In the genomic region with DNA sequence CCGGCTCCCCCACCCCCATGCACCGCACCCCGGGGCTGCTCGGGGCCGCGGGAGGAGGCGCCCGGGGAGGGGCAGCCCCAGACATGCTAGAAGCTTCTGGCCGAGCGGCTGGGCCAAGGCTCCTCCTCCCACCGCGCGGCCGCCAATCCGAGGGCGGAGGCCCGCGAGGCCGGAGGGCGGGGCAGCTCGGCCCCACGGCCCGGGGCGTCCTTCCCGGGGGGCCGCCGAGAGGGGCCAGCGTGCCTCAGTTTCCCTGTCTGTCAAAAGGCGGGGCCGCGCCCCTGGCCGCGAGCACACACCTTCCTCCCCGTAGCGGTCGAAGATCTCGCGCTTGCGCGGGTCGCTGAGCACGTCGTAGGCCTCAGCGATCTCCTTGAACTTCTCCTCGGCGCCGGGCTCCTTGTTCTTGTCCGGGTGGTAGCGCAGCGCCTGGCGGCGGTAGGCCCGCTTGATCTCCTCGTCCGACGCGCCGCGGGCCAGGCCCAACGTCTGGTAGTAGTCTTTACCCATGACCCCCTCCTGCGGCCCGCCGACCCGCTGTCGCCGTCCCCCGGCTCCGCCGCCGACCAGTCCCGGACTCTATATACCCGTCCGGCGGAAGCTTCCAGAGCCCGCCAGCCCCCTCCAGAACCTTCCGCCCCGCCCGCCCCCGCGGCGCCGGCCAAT, we compare ENCODE assay signal across 2 cellular contexts.
A peak's percentile ranks its signal among the peaks of the same experiment; 100 is the strongest.
TF ChIP-seq lines count a peak whose summit lies in the region.

A gene (minus strand): TSS at position 558 of the 666 bp plus-strand sequence. CDS start 48 bp downstream, at position 510.

TF ChIP-seq in WTC11, 78 proteins besides CTCF, POLR2A, EP300 and RAD21 (continued from another document and continues in another):
- TF ChIP-seq, protein P1, sequence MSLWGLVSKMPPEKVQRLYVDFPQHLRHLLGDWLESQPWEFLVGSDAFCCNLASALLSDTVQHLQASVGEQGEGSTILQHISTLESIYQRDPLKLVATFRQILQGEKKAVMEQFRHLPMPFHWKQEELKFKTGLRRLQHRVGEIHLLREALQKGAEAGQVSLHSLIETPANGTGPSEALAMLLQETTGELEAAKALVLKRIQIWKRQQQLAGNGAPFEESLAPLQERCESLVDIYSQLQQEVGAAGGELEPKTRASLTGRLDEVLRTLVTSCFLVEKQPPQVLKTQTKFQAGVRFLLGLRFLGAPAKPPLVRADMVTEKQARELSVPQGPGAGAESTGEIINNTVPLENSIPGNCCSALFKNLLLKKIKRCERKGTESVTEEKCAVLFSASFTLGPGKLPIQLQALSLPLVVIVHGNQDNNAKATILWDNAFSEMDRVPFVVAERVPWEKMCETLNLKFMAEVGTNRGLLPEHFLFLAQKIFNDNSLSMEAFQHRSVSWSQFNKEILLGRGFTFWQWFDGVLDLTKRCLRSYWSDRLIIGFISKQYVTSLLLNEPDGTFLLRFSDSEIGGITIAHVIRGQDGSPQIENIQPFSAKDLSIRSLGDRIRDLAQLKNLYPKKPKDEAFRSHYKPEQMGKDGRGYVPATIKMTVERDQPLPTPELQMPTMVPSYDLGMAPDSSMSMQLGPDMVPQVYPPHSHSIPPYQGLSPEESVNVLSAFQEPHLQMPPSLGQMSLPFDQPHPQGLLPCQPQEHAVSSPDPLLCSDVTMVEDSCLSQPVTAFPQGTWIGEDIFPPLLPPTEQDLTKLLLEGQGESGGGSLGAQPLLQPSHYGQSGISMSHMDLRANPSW (CRISPR knock-in tag; conservative IDR thresholded peaks at IDR 0.05; ENCODE audit: low read depth): no peak
- no peak for TF ChIP-seq ELF4 (CRISPR knock-in tag; IDR thresholded peaks at IDR 0.05; ENCODE audit: low read depth)
- TF ChIP-seq TP53 (CRISPR knock-in tag; IDR thresholded peaks at IDR 0.05): no peak
- peak; percentile 95 for TF ChIP-seq ZNF423 (CRISPR knock-in tag; IDR thresholded peaks at IDR 0.05)
- TF ChIP-seq, protein P2, sequence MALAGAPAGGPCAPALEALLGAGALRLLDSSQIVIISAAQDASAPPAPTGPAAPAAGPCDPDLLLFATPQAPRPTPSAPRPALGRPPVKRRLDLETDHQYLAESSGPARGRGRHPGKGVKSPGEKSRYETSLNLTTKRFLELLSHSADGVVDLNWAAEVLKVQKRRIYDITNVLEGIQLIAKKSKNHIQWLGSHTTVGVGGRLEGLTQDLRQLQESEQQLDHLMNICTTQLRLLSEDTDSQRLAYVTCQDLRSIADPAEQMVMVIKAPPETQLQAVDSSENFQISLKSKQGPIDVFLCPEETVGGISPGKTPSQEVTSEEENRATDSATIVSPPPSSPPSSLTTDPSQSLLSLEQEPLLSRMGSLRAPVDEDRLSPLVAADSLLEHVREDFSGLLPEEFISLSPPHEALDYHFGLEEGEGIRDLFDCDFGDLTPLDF (CRISPR knock-in tag; IDR thresholded peaks at IDR 0.05): no peak
- no peak for TF ChIP-seq CBFB (CRISPR knock-in tag; IDR thresholded peaks at IDR 0.05; ENCODE audit: low read depth)
- 0 out of 2 replicates have a peak, but pooled peaks have one; percentile 33 for TF ChIP-seq TCF7 (CRISPR knock-in tag; IDR thresholded peaks at IDR 0.05; ENCODE audit: low read depth)
- TF ChIP-seq, protein P3, sequence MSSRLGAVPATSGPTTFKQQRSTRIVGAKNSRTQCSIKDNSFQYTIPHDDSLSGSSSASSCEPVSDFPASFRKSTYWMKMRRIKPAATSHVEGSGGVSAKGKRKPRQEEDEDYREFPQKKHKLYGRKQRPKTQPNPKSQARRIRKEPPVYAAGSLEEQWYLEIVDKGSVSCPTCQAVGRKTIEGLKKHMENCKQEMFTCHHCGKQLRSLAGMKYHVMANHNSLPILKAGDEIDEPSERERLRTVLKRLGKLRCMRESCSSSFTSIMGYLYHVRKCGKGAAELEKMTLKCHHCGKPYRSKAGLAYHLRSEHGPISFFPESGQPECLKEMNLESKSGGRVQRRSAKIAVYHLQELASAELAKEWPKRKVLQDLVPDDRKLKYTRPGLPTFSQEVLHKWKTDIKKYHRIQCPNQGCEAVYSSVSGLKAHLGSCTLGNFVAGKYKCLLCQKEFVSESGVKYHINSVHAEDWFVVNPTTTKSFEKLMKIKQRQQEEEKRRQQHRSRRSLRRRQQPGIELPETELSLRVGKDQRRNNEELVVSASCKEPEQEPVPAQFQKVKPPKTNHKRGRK (CRISPR knock-in tag; IDR thresholded peaks at IDR 0.05; ENCODE audit: borderline replicate concordance): no peak
- TF ChIP-seq, protein P4, sequence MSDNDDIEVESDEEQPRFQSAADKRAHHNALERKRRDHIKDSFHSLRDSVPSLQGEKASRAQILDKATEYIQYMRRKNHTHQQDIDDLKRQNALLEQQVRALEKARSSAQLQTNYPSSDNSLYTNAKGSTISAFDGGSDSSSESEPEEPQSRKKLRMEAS (CRISPR knock-in tag; IDR thresholded peaks at IDR 0.05): peak; percentile 23; the same call in 1 of the 2 replicates
- TF ChIP-seq FOXP1 (CRISPR knock-in tag; IDR thresholded peaks at IDR 0.05; ENCODE audit: borderline replicate concordance): no peak
- TF ChIP-seq, protein P5, sequence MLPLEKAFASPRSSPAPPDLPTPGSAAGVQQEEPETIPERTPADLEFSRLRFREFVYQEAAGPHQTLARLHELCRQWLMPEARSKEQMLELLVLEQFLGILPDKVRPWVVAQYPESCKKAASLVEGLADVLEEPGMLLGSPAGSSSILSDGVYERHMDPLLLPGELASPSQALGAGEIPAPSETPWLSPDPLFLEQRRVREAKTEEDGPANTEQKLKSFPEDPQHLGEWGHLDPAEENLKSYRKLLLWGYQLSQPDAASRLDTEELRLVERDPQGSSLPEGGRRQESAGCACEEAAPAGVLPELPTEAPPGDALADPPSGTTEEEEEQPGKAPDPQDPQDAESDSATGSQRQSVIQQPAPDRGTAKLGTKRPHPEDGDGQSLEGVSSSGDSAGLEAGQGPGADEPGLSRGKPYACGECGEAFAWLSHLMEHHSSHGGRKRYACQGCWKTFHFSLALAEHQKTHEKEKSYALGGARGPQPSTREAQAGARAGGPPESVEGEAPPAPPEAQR (CRISPR knock-in tag; IDR thresholded peaks at IDR 0.05): no peak
- TF ChIP-seq NR1H2 (CRISPR knock-in tag; IDR thresholded peaks at IDR 0.05): no peak

TF ChIP-seq in HepG2, 621 proteins besides CTCF, POLR2A, EP300 and RAD21 (continued from another document and continues in another):
- TF ChIP-seq MED13 (CRISPR knock-in tag; IDR thresholded peaks at IDR 0.05) (peak; percentile 62; the same call in 1 of the 2 replicates), ZNF552 (CRISPR knock-in tag; IDR thresholded peaks at IDR 0.05; ENCODE audit: borderline replicate concordance) (no peak), HOXA9 (CRISPR knock-in tag; IDR thresholded peaks at IDR 0.05; ENCODE audit: borderline replicate concordance) (no peak), ZNF292 (CRISPR knock-in tag; IDR thresholded peaks at IDR 0.05; ENCODE audit: borderline replicate concordance, low read depth) (no peak), REPIN1 (CRISPR knock-in tag; IDR thresholded peaks at IDR 0.05; ENCODE audit: borderline replicate concordance, low read depth) (0 out of 2 replicates have a peak, but pooled peaks have one; percentile 50), ZNF605 (CRISPR knock-in tag; IDR thresholded peaks at IDR 0.05) (no peak; the same call in 1 of the 2 replicates), ZNF850 (CRISPR knock-in tag; conservative IDR thresholded peaks at IDR 0.05) (no peak), U2AF2 (IDR thresholded peaks at IDR 0.05; ENCODE audit: low read depth, low read length) (no peak), ZNF205 (CRISPR knock-in tag; IDR thresholded peaks at IDR 0.05) (peak; percentile 36; the same call in 1 of the 2 replicates), ZNF510 (CRISPR knock-in tag; IDR thresholded peaks at IDR 0.05; ENCODE audit: low read depth) (peak; percentile 62; the same call in 1 of the 2 replicates), ZNF44 (CRISPR knock-in tag; IDR thresholded peaks at IDR 0.05) (no peak), RBAK (CRISPR knock-in tag; IDR thresholded peaks at IDR 0.05) (no peak), FOXJ3 (CRISPR knock-in tag; IDR thresholded peaks at IDR 0.05; ENCODE audit: borderline replicate concordance) (no peak), ZFP90 (CRISPR knock-in tag; IDR thresholded peaks at IDR 0.05; ENCODE audit: borderline replicate concordance) (no peak), MTF1 (CRISPR knock-in tag; IDR thresholded peaks at IDR 0.05) (no peak), ZNF772 (CRISPR knock-in tag; IDR thresholded peaks at IDR 0.05) (peak; percentile 67; the same call in 1 of the 2 replicates), KLF16 (CRISPR knock-in tag; IDR thresholded peaks at IDR 0.05) (peak in 1 of 2 experiments; percentile 66; a peak in 1 of 4 replicates), SMAD1 (CRISPR knock-in tag; IDR thresholded peaks at IDR 0.05; ENCODE audit: borderline replicate concordance, low read depth) (peak; percentile 83; the same call in 1 of the 2 replicates), MYC (CRISPR knock-in tag; IDR thresholded peaks at IDR 0.05; ENCODE audit: borderline replicate concordance) (peak; percentile 31), FOXK1 (CRISPR knock-in tag; IDR thresholded peaks at IDR 0.05; ENCODE audit: borderline replicate concordance, low read depth) (no peak), ZFP82 (CRISPR knock-in tag; IDR thresholded peaks at IDR 0.05; ENCODE audit: borderline replicate concordance) (peak; percentile 94; the same call in 1 of the 2 replicates), TAF1 (CRISPR knock-in tag; IDR thresholded peaks at IDR 0.05) (peak; percentile 91), ZFYVE20 (CRISPR knock-in tag; IDR thresholded peaks at IDR 0.05; ENCODE audit: borderline replicate concordance, low read depth) (0 out of 2 replicates have a peak, but pooled peaks have one; percentile 75), ZNF776 (CRISPR knock-in tag; IDR thresholded peaks at IDR 0.05) (no peak; the same call in 1 of the 2 replicates), MEIS2 (CRISPR knock-in tag; IDR thresholded peaks at IDR 0.05) (peak; percentile 37; the same call in 1 of the 2 replicates), HOXD1 (CRISPR knock-in tag; IDR thresholded peaks at IDR 0.05) (peak; percentile 17; the same call in 1 of the 2 replicates)
- TF ChIP-seq, protein P6, sequence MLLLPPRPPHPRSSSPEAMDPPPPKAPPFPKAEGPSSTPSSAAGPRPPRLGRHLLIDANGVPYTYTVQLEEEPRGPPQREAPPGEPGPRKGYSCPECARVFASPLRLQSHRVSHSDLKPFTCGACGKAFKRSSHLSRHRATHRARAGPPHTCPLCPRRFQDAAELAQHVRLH (CRISPR knock-in tag; IDR thresholded peaks at IDR 0.05; ENCODE audit: borderline replicate concordance, low read depth): no peak; the same call in 1 of the 2 replicates
- TF ChIP-seq, protein P7, sequence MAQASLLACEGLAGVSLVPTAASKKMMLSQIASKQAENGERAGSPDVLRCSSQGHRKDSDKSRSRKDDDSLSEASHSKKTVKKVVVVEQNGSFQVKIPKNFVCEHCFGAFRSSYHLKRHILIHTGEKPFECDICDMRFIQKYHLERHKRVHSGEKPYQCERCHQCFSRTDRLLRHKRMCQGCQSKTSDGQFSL (CRISPR knock-in tag; IDR thresholded peaks at IDR 0.05): no peak
- TF ChIP-seq, protein P8, sequence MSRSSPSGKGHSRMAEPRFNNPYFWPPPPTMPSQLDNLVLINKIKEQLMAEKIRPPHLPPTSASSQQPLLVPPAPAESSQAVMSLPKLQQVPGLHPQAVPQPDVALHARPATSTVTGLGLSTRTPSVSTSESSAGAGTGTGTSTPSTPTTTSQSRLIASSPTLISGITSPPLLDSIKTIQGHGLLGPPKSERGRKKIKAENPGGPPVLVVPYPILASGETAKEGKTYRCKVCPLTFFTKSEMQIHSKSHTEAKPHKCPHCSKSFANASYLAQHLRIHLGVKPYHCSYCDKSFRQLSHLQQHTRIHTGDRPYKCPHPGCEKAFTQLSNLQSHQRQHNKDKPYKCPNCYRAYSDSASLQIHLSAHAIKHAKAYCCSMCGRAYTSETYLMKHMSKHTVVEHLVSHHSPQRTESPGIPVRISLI (CRISPR knock-in tag; IDR thresholded peaks at IDR 0.05; ENCODE audit: borderline replicate concordance): 0 out of 2 replicates have a peak, but pooled peaks have one; percentile 22
- TF ChIP-seq, protein P9, sequence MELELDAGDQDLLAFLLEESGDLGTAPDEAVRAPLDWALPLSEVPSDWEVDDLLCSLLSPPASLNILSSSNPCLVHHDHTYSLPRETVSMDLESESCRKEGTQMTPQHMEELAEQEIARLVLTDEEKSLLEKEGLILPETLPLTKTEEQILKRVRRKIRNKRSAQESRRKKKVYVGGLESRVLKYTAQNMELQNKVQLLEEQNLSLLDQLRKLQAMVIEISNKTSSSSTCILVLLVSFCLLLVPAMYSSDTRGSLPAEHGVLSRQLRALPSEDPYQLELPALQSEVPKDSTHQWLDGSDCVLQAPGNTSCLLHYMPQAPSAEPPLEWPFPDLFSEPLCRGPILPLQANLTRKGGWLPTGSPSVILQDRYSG (CRISPR knock-in tag; IDR thresholded peaks at IDR 0.05): 0 out of 2 replicates have a peak, but pooled peaks have one; percentile 68
